Comparison of ENCODE assay signal across 1 cellular context in the genomic region with DNA sequence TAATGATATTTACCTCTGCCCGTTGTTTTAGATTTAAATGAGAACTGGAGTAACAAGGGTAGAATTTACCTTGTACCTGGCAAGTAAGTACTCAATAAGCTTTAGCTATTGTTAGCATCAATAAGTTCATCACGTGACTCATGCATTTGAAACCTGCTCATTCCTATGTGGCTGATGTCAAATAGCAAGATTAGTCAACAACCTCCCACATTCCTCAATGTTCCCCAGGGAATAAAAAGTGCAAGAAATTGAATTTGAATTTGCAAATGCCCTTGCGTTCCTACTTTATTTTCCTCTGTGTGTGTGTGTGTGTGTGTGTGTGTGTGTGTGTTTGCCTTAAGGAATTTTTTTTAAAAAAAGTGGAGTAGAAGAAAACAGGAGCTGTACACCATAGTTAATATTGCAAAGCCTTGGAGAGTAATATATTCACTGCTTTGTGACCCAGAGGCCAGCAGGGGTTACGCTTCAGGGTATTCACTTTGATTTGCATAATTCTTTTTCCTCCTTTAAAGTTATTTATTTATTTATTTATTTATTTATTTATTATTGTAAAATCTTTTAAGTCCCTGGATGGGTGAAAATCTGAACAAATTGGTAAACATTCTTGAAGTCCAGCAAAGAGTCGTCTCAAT.
TF ChIP-seq lines count a peak whose summit lies in the region.

No MANE protein-coding gene starts in this region.

TF ChIP-seq in K562, 482 proteins besides CTCF, POLR2A, EP300 and RAD21:
- TF ChIP-seq, protein P1, sequence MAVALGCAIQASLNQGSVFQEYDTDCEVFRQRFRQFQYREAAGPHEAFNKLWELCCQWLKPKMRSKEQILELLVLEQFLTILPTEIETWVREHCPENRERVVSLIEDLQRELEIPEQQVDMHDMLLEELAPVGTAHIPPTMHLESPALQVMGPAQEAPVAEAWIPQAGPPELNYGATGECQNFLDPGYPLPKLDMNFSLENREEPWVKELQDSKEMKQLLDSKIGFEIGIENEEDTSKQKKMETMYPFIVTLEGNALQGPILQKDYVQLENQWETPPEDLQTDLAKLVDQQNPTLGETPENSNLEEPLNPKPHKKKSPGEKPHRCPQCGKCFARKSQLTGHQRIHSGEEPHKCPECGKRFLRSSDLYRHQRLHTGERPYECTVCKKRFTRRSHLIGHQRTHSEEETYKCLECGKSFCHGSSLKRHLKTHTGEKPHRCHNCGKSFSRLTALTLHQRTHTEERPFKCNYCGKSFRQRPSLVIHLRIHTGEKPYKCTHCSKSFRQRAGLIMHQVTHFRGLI (CRISPR knock-in tag; IDR thresholded peaks at IDR 0.05), result no peak
- peak; percentile 73 for TF ChIP-seq RAD51 (IDR thresholded peaks at IDR 0.05; ENCODE audit: borderline replicate concordance, low read depth)
- peak; percentile 78; the same call in 1 of the 2 replicates for TF ChIP-seq TOE1 (IDR thresholded peaks at IDR 0.05; ENCODE audit: borderline replicate concordance)
- no peak for TF ChIP-seq TOE1 (CRISPR knock-in tag; IDR thresholded peaks at IDR 0.05; ENCODE audit: borderline replicate concordance, low read depth)
- TF ChIP-seq, protein P2, sequence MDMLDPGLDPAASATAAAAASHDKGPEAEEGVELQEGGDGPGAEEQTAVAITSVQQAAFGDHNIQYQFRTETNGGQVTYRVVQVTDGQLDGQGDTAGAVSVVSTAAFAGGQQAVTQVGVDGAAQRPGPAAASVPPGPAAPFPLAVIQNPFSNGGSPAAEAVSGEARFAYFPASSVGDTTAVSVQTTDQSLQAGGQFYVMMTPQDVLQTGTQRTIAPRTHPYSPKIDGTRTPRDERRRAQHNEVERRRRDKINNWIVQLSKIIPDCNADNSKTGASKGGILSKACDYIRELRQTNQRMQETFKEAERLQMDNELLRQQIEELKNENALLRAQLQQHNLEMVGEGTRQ (CRISPR knock-in tag; IDR thresholded peaks at IDR 0.05), result peak; percentile 42
- TF ChIP-seq, protein P3, sequence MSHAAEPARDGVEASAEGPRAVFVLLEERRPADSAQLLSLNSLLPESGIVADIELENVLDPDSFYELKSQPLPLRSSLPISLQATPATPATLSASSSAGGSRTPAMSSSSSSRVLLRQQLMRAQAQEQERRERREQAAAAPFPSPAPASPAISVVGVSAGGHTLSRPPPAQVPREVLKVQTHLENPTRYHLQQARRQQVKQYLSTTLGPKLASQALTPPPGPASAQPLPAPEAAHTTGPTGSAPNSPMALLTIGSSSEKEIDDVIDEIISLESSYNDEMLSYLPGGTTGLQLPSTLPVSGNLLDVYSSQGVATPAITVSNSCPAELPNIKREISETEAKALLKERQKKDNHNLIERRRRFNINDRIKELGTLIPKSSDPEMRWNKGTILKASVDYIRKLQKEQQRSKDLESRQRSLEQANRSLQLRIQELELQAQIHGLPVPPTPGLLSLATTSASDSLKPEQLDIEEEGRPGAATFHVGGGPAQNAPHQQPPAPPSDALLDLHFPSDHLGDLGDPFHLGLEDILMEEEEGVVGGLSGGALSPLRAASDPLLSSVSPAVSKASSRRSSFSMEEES (CRISPR knock-in tag; IDR thresholded peaks at IDR 0.05), result peak; percentile 85
- no peak for TF ChIP-seq SMAD3 (CRISPR knock-in tag; conservative IDR thresholded peaks at IDR 0.05)
- TF ChIP-seq, protein P4, sequence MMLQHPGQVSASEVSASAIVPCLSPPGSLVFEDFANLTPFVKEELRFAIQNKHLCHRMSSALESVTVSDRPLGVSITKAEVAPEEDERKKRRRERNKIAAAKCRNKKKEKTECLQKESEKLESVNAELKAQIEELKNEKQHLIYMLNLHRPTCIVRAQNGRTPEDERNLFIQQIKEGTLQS (IDR thresholded peaks at IDR 0.05), result 0 out of 2 replicates have a peak, but pooled peaks have one; percentile 11
- TF ChIP-seq, protein P4 (CRISPR knock-in tag; conservative IDR thresholded peaks at IDR 0.05), result no peak
